ENCODE assay signal across 8 cellular contexts in the genomic region with DNA sequence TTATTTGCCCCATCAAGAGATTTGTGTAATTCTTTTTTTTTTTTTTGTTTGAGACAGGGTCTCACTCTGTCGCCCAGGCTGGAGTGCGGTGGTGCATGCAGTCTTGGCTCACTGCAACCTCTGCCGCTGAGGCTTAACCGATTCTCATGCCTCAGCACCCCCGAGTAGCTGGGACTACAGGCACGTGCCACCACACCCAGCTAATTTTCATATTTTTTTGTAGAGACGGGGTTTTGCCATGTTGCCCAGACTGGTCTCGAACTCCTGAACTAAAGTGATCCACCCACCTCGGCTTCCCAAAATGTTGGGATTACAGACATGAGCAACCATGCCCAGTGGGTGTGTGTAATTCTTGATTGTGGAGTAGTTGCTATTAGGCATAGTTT.
DNase-seq lines count a peak whose midpoint lies in the region; ATAC-seq lines count a peak whose summit lies in the region.
"Not testable (repeated sequence)": the region's sequence is repeated elsewhere in the genome, so short reads cannot be mapped to it uniquely, and the experiment has no call there.

No MANE protein-coding gene starts in this region.

- peak; percentile 73 for ATAC-seq in GM18858 (IDR thresholded peaks at IDR 0.05; ENCODE audit: unreplicated experiment)
- peak; percentile 92 for ATAC-seq in GM19397 (IDR thresholded peaks at IDR 0.05; ENCODE audit: unreplicated experiment)
- peak; percentile 84 for ATAC-seq in GM21529 (IDR thresholded peaks at IDR 0.05; ENCODE audit: unreplicated experiment)
- ATAC-seq in HG02798 (IDR thresholded peaks at IDR 0.05; ENCODE audit: poor library complexity, unreplicated experiment): peak; percentile 65
- peak; percentile 90 for ATAC-seq in HG03103 (IDR thresholded peaks at IDR 0.05; ENCODE audit: low read depth, unreplicated experiment)
- ATAC-seq in HG03558 (IDR thresholded peaks at IDR 0.05; ENCODE audit: extremely low read depth, unreplicated experiment): peak; percentile 50

- H3K27me3 ChIP-seq in BLaER1 treated with 17β-estradiol and CSF1 and Interleukin-3, amounts not matched to agents 10 nM and 100 nM: not testable (repeated sequence)

- H3K27ac ChIP-seq in BLaER1 treated with 17β-estradiol and CSF1 and Interleukin-3, amounts not matched to agents 10 nM and 100 nM: peak overlapping the region in 8 of 11 experiments; percentile 7 to 74 (median 60); a peak in 14 of 22 replicates

- H3K9ac ChIP-seq in BLaER1 treated with 17β-estradiol and CSF1 and Interleukin-3, amounts not matched to agents 10 nM and 100 nM: peak overlapping the region in 3 of 11 experiments; percentile 17 to 39 (median 22); a peak in 3 of 22 replicates

- not testable (repeated sequence) for H3K4me3 ChIP-seq in BLaER1 treated with 17β-estradiol and CSF1 and Interleukin-3, amounts not matched to agents 10 nM and 100 nM

- not testable (repeated sequence) for H4K20me1 ChIP-seq in BLaER1 treated with 17β-estradiol and CSF1 and Interleukin-3, amounts not matched to agents 10 nM and 100 nM

- peak overlapping the region; percentile 0 to 71 (median 60); a peak in 20 of 22 replicates for H3K4me2 ChIP-seq in BLaER1 treated with 17β-estradiol and CSF1 and Interleukin-3, amounts not matched to agents 10 nM and 100 nM

- H3K4me1 ChIP-seq in BLaER1 treated with 17β-estradiol and CSF1 and Interleukin-3, amounts not matched to agents 10 nM and 100 nM: peaks cover 7 to 52% (median 44%) of the 10 kb centered on the region in 10 experiments; a peak in 19 of 20 replicates

- H3K9me3 ChIP-seq in BLaER1 treated with 17β-estradiol and CSF1 and Interleukin-3, amounts not matched to agents 10 nM and 100 nM (replicated peaks in 1 of 11): peaks cover 0 to 39% (median 22%) of the 10 kb centered on the region in 11 experiments; a peak in 13 of 22 replicates

- peak; percentile 48 for DNase-seq in glomerular visceral epithelial cell (ENCODE audit: extremely low spot score)

- H3K36me3 ChIP-seq in BLaER1 treated with 17β-estradiol and CSF1 and Interleukin-3, amounts not matched to agents 10 nM and 100 nM: peaks cover 0 to 25% (median 4%) of the 10 kb centered on the region in 11 experiments; a peak in 8 of 22 replicates
